In the genomic region with DNA sequence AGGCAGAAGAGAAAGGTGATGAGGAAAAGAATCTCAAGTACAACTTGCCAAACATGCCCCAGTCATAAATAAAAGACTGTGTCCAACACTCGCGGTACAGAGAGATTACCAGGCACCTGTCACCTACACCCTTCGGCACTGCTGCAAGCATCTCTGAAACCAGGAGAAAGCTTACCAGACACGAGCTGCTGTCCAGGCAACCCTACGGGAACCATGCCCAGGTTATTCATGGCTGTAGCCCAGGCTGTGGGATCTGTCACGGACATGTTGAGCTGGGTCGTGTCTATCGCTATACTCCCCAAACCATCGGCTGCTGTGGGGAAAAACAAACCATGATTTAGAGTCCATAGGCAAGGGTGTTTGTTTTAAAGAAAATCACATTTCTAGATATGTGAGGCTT, we compare ENCODE assay signal across 17 cellular contexts.
DNase-seq lines count a peak whose midpoint lies in the region; ATAC-seq, FAIRE-seq and TF ChIP-seq lines count a peak whose summit lies in the region.
"Had no signal": no experiment of that assay in that cellular context is flagged by ENCODE, and none has a peak within 500 bp of the region (broad histone marks: within the 10 kb centered on the region; RNA-seq: fewer than 3 reads in every experiment).

No MANE protein-coding gene starts in this region.

- no peaks in the 10 kb centered on the region for H3K79me2 ChIP-seq in astrocyte (ENCODE audit: insufficient read depth, low read length)

- H3K36me3 ChIP-seq in astrocyte (ENCODE audit: insufficient read depth, low read length) (no peaks in the 10 kb centered on the region), kidney (ENCODE audit: control insufficient read depth in 1 of 2, insufficient read depth in 2 of 2, low read length in 2 of 2) (no peaks in the 10 kb centered on the region)
- H3K36me3 ChIP-seq: ascending aorta, esophagus squamous epithelium had no signal

- H3K4me3 ChIP-seq in astrocyte (ENCODE audit: insufficient read depth, low read depth, low read length) (no peak overlapping the region), kidney (ENCODE audit: low read length in 2 of 2) (no peak overlapping the region)
- H3K4me3 ChIP-seq: ascending aorta, esophagus squamous epithelium had no signal

- H3K27ac ChIP-seq in astrocyte (ENCODE audit: low read depth, low read length), result no peak overlapping the region
- H3K27ac ChIP-seq in kidney (ENCODE audit: low read depth in 2 of 2, low read length in 2 of 2), result no peak overlapping the region
- H3K27ac ChIP-seq: ascending aorta, esophagus squamous epithelium had no signal

- no peak overlapping the region for H3K4me2 ChIP-seq in astrocyte (ENCODE audit: low read length)

- H4K20me1 ChIP-seq in astrocyte (ENCODE audit: insufficient read depth, low read length), result no peaks in the 10 kb centered on the region

- DNase-seq in NCI-H1105 treated with DMSO at 0.1 percent for 48 hours (lab: John Stamatoyannopoulos, UW), result peak; percentile 75
- peak; percentile 14 for DNase-seq in astrocyte (ENCODE audit: low read depth)
- DNase-seq in kidney, result peak; percentile 50
- peak; percentile 69 for DNase-seq in superior temporal gyrus (ENCODE audit: extremely low spot score)
- DNase-seq in GDM1 (lab: John Stamatoyannopoulos, UW), result no peak
- no peak for DNase-seq in hepatic stellate cell (ENCODE audit: low spot score)
- DNase-seq: activated effector memory CD4-positive, alpha-beta T cell treated with anti-CD3 and anti-CD28 coated beads, Interleukin-2, amount 50 U/mL, for 16 hours; dermis blood vessel endothelial cell; esophagus squamous epithelium; HFFc6; KBM-7; naive B cell; NCI-H1694 treated with DMSO at 0.1 percent for 48 hours; NCI-H69; stimulated activated CD4-positive, alpha-beta T cell treated with anti-CD3 and anti-CD28 coated beads, Interleukin-15, amount 100 ng/mL, for 24 hours had no signal

- H3K36me3 Mint-ChIP-seq in astrocyte (ENCODE audit: low read depth, unreplicated experiment), result no peaks in the 10 kb centered on the region
- H3K36me3 Mint-ChIP-seq: naive B cell had no signal

- TF ChIP-seq CTCF in astrocyte (IDR thresholded peaks at IDR 0.05; ENCODE audit: insufficient read depth, low read depth, low read length) (no peak), kidney (IDR thresholded peaks at IDR 0.05; ENCODE audit: borderline replicate concordance, extremely low read depth, insufficient read depth) (no peak)

- H3K9me3 Mint-ChIP-seq in astrocyte (ENCODE audit: unreplicated experiment), result no peaks in the 10 kb centered on the region
- H3K9me3 Mint-ChIP-seq: HFFc6 had no signal

- H3K9me3 ChIP-seq in astrocyte (ENCODE audit: insufficient read depth, low read depth, low read length) (no peaks in the 10 kb centered on the region), kidney (ENCODE audit: control insufficient read depth in 1 of 2, low read length in 2 of 2) (no peaks in the 10 kb centered on the region)
- H3K9me3 ChIP-seq: ascending aorta, esophagus squamous epithelium had no signal

- H3K27ac Mint-ChIP-seq in astrocyte (ENCODE audit: unreplicated experiment), result no peak overlapping the region
- H3K27ac Mint-ChIP-seq: HFFc6, naive B cell had no signal

- FAIRE-seq in astrocyte (lab: Jason Lieb, UNC) (no peak), kidney (lab: Jason Lieb, UNC) (no peak)

- no peaks in the 10 kb centered on the region for H3K4me1 Mint-ChIP-seq in astrocyte (ENCODE audit: low read depth, unreplicated experiment)
- H3K4me1 Mint-ChIP-seq: naive B cell had no signal

- H3K27me3 ChIP-seq in astrocyte (ENCODE audit: insufficient read depth, low read length), result no peaks in the 10 kb centered on the region
- H3K27me3 ChIP-seq: ascending aorta, esophagus squamous epithelium had no signal

- no peak overlapping the region for H3K4me3 Mint-ChIP-seq in astrocyte (ENCODE audit: unreplicated experiment)
- H3K4me3 Mint-ChIP-seq: HFFc6, naive B cell had no signal

- H3K9ac ChIP-seq in astrocyte (ENCODE audit: low read length) (no peak overlapping the region), kidney (ENCODE audit: low read length in 2 of 2) (no peak overlapping the region)

- H2AFZ ChIP-seq in astrocyte (ENCODE audit: low read depth, low read length), result no peak overlapping the region

- ATAC-seq in HG03159 (IDR thresholded peaks at IDR 0.05; ENCODE audit: unreplicated experiment), result no peak

- intact Hi-C loops in kidney (cut with DNase I), result no loop called here

- H3K27me3 Mint-ChIP-seq in astrocyte (ENCODE audit: low read depth, unreplicated experiment), result no peaks in the 10 kb centered on the region

- H3K4me1 ChIP-seq in astrocyte (ENCODE audit: insufficient read depth, low read length) (no peaks in the 10 kb centered on the region), kidney (ENCODE audit: control insufficient read depth in 1 of 2, insufficient read depth in 1 of 2, low read depth in 1 of 2, low read length in 2 of 2) (peaks cover 0 to 3% of the 10 kb centered on the region in 2 donors)
- H3K4me1 ChIP-seq: ascending aorta, esophagus squamous epithelium had no signal

Comparison
In these comparisons a context has a peak if more than half of its experiments do, and no peak if none do; other contexts are left out.
1. DNase-seq: peak in NCI-H1105 treated with DMSO at 0.1 percent for 48 hours (single experiment), astrocyte (single experiment), kidney (single experiment) and superior temporal gyrus (single experiment); none in GDM1 (single experiment) and hepatic stellate cell (single experiment).